In the genomic region with DNA sequence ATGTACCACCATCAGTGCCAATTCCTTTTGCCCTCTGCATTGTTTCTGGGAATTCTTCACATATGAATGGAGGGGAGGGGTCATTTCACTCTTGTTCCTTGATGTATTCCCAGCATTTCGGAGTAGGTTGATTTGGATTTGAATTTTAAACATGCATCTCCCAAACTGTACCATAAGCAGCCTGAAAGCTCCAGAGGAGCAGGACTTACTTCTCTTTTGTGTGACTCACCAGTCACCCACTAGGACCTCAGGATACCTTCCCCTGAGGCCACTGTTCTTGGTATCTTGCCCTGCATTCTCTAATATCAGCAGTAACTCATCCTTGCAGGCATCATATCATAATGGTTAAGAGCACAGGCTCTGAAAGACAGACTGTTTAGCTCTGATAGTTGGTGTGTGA, we compare ENCODE assay signal across 8 cellular contexts. TPM values are rescaled to one million over a fixed set of nuclear protein-coding genes. Genes with fewer than 3 reads are reported as not detected.
DNase-seq lines count a peak whose midpoint lies in the region; ATAC-seq and TF ChIP-seq lines count a peak whose summit lies in the region.

No MANE protein-coding gene starts in this region.

- DNase-seq in SIG-M5 treated with dmso at 0.1 percent for 504 hours (lab: John Stamatoyannopoulos, UW; ENCODE audit: unreplicated experiment): peak; percentile 9
- no peak for DNase-seq in SIG-M5 (lab: John Stamatoyannopoulos, UW)
- DNase-seq in activated B cell treated with CpG ODN at 0.5 μM for 24 hours: no peak
- DNase-seq in iPS DF 6.9 (ENCODE audit: low read depth, low spot score): no peak
- DNase-seq in stimulated activated naive B cell treated with anti-CD40 and anti-IgM and Interleukin-4, amounts not matched to agents 10 μg/mL and 1 μg/mL and 100 μg/mL, for 72 hours: no peak
- DNase-seq in activated effector memory CD4-positive, alpha-beta T cell treated with Interleukin-2 at 50 U/mL for 16 hours: no peak
- no peak for DNase-seq in Kasumi-1 (lab: John Stamatoyannopoulos, UW)

- CTCF ChIA-PET in activated B cell treated with CpG ODN at 0.5 μM for 24 hours (lab: Charles Lee): no interaction called here

- no peaks in the 10 kb centered on the region for H3K27me3 ChIP-seq in iPS DF 6.9 (ENCODE audit: control insufficient read depth, insufficient read depth, low read length)

- H3K9me3 Mint-ChIP-seq in activated B cell treated with CpG ODN at 0.5 μM for 24 hours: no peaks in the 10 kb centered on the region
- H3K9me3 Mint-ChIP-seq in stimulated activated naive B cell treated with anti-CD40 and anti-IgM and Interleukin-4, amounts not matched to agents 10 μg/mL and 1 μg/mL and 100 μg/mL, for 72 hours: no peaks in the 10 kb centered on the region

- no peaks in the 10 kb centered on the region for H3K27me3 Mint-ChIP-seq in activated B cell treated with CpG ODN at 0.5 μM for 24 hours
- H3K27me3 Mint-ChIP-seq in stimulated activated naive B cell treated with anti-CD40 and anti-IgM and Interleukin-4, amounts not matched to agents 10 μg/mL and 1 μg/mL and 100 μg/mL, for 72 hours: no peaks in the 10 kb centered on the region

- TF ChIP-seq CTCF in activated B cell treated with CpG ODN at 0.5 μM for 24 hours (IDR thresholded peaks at IDR 0.05): no peak

- no peak for ATAC-seq in activated B cell treated with CpG ODN at 0.5 μM for 24 hours (ENCODE audit: low read depth)
- no peak for ATAC-seq in stimulated activated naive B cell treated with anti-CD40 and anti-IgM and Interleukin-4, amounts not matched to agents 10 μg/mL and 1 μg/mL and 100 μg/mL, for 72 hours (replicated peaks)
- ATAC-seq in HG03097 (IDR thresholded peaks at IDR 0.05; ENCODE audit: low FRiP score, unreplicated experiment): no peak

- peaks cover 45% of the 10 kb centered on the region for H3K36me3 Mint-ChIP-seq in activated B cell treated with CpG ODN at 0.5 μM for 24 hours (ENCODE audit: low read depth)
- H3K36me3 Mint-ChIP-seq in stimulated activated naive B cell treated with anti-CD40 and anti-IgM and Interleukin-4, amounts not matched to agents 10 μg/mL and 1 μg/mL and 100 μg/mL, for 72 hours: peaks cover 17 to 46% of the 10 kb centered on the region in 2 donors

- peak overlapping the region; percentile 97 for H3K27ac Mint-ChIP-seq in activated B cell treated with CpG ODN at 0.5 μM for 24 hours
- peak overlapping the region; percentile 99 for H3K27ac Mint-ChIP-seq in stimulated activated naive B cell treated with anti-CD40 and anti-IgM and Interleukin-4, amounts not matched to agents 10 μg/mL and 1 μg/mL and 100 μg/mL, for 72 hours

- POLR2A ChIA-PET in activated B cell treated with CpG ODN at 0.5 μM for 24 hours (lab: Charles Lee): interaction anchor here (0.6 to 2.9 kb wide), 16 partner anchors 9 to 578 kb away, joined by 3 to 33 read pairs (median 4); a partner anchor contains a TSS

- H3K4me3 ChIP-seq in iPS DF 6.9 (ENCODE audit: low read length): peak overlapping the region; percentile 56; the same call in 1 of the 2 replicates

- H3K9me3 ChIP-seq in iPS DF 6.9 (ENCODE audit: control insufficient read depth, insufficient read depth, low read length): no peaks in the 10 kb centered on the region

- peaks cover 45% of the 10 kb centered on the region for H3K4me1 Mint-ChIP-seq in activated B cell treated with CpG ODN at 0.5 μM for 24 hours
- H3K4me1 Mint-ChIP-seq in stimulated activated naive B cell treated with anti-CD40 and anti-IgM and Interleukin-4, amounts not matched to agents 10 μg/mL and 1 μg/mL and 100 μg/mL, for 72 hours: peaks cover 34 to 48% of the 10 kb centered on the region in 2 donors

- peak overlapping the region; percentile 95 for H3K4me3 Mint-ChIP-seq in activated B cell treated with CpG ODN at 0.5 μM for 24 hours
- peak overlapping the region; percentile 95 to 98 for H3K4me3 Mint-ChIP-seq in stimulated activated naive B cell treated with anti-CD40 and anti-IgM and Interleukin-4, amounts not matched to agents 10 μg/mL and 1 μg/mL and 100 μg/mL, for 72 hours

- H3K36me3 ChIP-seq in iPS DF 6.9 (ENCODE audit: control insufficient read depth, insufficient read depth, low read length): 0 out of 2 replicates have a peak, but pooled peaks cover 3% of the 10 kb centered on the region

- intact Hi-C loops in activated B cell treated with CpG ODN at 0.5 μM for 24 hours (cut with micrococcal nuclease): loop anchor here (2.0 to 10.0 kb wide), 5 partner anchors 74 to 518 kb away; a partner anchor contains a TSS

- no peaks in the 10 kb centered on the region for H3K4me1 ChIP-seq in iPS DF 6.9 (ENCODE audit: control insufficient read depth, insufficient read depth, low read length)

- no CpG with 5 or more reads among the region's 1 CpG for WGBS in iPS DF 6.9 (ENCODE audit: insufficient coverage, insufficient read length)

- no peak overlapping the region for H3K27ac ChIP-seq in iPS DF 6.9 (ENCODE audit: low read length)

RNA-seq across cellular contexts. Expression of a gene that starts 0.7 kb away (rescaled TPM):
- total RNA-seq in activated B cell treated with CpG ODN at 0.5 μM for 24 hours: 43.9 and 47.8 TPM in 2 replicates

RNA-seq across cellular contexts. Expression of a gene that starts 0.9 kb away (rescaled TPM):
- total RNA-seq in activated B cell treated with CpG ODN at 0.5 μM for 24 hours: 17.0 and 19.8 TPM in 2 replicates

RNA-seq across cellular contexts. Expression of a gene that starts 4.9 kb away (rescaled TPM):
- 15.9 and 19.1 TPM in 2 replicates for total RNA-seq in activated B cell treated with CpG ODN at 0.5 μM for 24 hours

RNA-seq across cellular contexts. Expression of a gene that starts 17.6 kb away (rescaled TPM):
- 0.66 and 0.82 TPM in 2 replicates for total RNA-seq in activated B cell treated with CpG ODN at 0.5 μM for 24 hours

RNA-seq across cellular contexts. Expression of a gene that starts 37.1 kb away (rescaled TPM):
- 51.7 and 53.9 TPM in 2 replicates for total RNA-seq in activated B cell treated with CpG ODN at 0.5 μM for 24 hours
